8 cellular contexts compared by ENCODE assay signal in the genomic region with DNA sequence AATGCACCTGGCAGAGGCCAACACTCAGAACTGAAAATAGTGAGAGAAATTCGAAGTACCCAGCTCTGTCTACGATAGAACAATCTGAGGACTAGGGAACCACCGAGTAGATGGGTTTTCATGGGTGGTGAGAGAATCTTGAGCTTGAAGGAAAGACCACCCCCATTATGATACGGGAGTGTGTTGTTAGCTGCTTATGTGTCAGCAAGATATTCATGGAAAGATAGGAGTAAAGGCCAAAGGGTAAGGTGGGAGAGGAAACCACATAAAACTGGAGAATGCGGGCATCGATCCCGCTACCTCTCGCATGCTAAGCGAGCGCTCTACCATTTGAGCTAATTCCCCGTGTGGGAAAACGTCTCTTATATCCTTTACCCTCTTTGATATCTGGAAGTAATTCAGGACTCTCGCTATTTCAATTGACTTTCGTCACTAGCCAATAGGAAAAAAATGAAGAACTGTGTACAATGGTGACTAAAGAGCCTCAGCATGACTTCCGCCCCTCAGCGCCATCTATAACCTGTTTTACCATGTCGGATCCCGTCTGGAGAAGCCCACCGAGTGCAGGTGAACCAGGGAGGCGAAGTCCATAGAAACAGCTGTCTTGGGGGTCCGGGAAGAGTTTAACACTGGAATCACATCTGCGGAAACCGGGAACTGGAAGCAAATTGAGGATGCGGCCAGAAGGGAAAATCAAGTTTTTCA. TPM values are rescaled to one million over a fixed set of nuclear protein-coding genes. Genes with fewer than 3 reads are reported as not detected.
A peak's percentile ranks its signal among the peaks of the same experiment; 100 is the strongest.
DNase-seq lines count a peak whose midpoint lies in the region; ATAC-seq and TF ChIP-seq lines count a peak whose summit lies in the region.

No MANE protein-coding gene starts in this region.

- H3K4me3 ChIP-seq in MG63 (peak overlapping the region; percentile 68), prostate gland (peak overlapping the region; percentile 30 to 36)

- H3K27me3 ChIP-seq in MG63, result no peaks in the 10 kb centered on the region
- H3K27me3 ChIP-seq in prostate gland (replicated peaks; ENCODE audit: insufficient read depth), result no peaks in the 10 kb centered on the region

- no peak for TF ChIP-seq CTCF in prostate gland (IDR thresholded peaks at IDR 0.05)

- 7% methylated on average over 24 of the region's 24 CpGs for WGBS in prostate gland

- no peaks in the 10 kb centered on the region for H3K4me1 ChIP-seq in prostate gland (replicated peaks)

- ATAC-seq in left ventricle myocardium superior (peak; percentile 78), HG02678 (IDR thresholded peaks at IDR 0.05; ENCODE audit: unreplicated experiment) (no peak)

- DNase-seq in DMS53 (lab: John Stamatoyannopoulos, UW), result peak; percentile 96
- peak; percentile 58 for DNase-seq in MG63
- DNase-seq in RKO (ENCODE audit: low spot score), result peak; percentile 93
- peak; percentile 87 for DNase-seq in amniotic epithelial cell (ENCODE audit: low read depth)
- peak; percentile 59 for DNase-seq in left ventricle myocardium superior
- peak; percentile 42 for DNase-seq in prostate gland (ENCODE audit: low spot score)
- no peak for DNase-seq in hepatic stellate cell (ENCODE audit: low spot score)

- no peaks in the 10 kb centered on the region for H3K9me3 ChIP-seq in MG63
- no peaks in the 10 kb centered on the region for H3K9me3 ChIP-seq in prostate gland

- peak overlapping the region; percentile 45 to 59 for H3K27ac ChIP-seq in prostate gland

- H3K36me3 ChIP-seq in MG63 (no peaks in the 10 kb centered on the region), prostate gland (no peaks in the 10 kb centered on the region)

- intact Hi-C loops in left ventricle myocardium superior (cut with micrococcal nuclease), result no loop called here
- intact Hi-C loops in prostate gland (cut with DNase I), result no loop called here

- no peak for TF ChIP-seq POLR2A in prostate gland (IDR thresholded peaks at IDR 0.05)

RNA-seq across cellular contexts. Expression of a gene that starts 25.0 kb away (rescaled TPM):
- 21.8 and 22.6 TPM in 2 replicates for total RNA-seq in MG63 (2014; rRNA removed; shearing (Covaris generic); ENCODE audit: low replicate concordance)
- 9.0 TPM for total RNA-seq in left ventricle myocardium superior
- 10 to 100 TPM; 15.7 to 19.7 TPM for total RNA-seq in prostate gland

RNA-seq across cellular contexts. Expression of a gene that starts 33.6 kb away (rescaled TPM):
- total RNA-seq in MG63 (2014; rRNA removed; shearing (Covaris generic); ENCODE audit: low replicate concordance), result 70.7 and 71.8 TPM in 2 replicates
- total RNA-seq in left ventricle myocardium superior, result 25.3 TPM
- total RNA-seq in prostate gland, result 10 to 100 TPM; 53.5 to 83.0 TPM
